In the genomic region with DNA sequence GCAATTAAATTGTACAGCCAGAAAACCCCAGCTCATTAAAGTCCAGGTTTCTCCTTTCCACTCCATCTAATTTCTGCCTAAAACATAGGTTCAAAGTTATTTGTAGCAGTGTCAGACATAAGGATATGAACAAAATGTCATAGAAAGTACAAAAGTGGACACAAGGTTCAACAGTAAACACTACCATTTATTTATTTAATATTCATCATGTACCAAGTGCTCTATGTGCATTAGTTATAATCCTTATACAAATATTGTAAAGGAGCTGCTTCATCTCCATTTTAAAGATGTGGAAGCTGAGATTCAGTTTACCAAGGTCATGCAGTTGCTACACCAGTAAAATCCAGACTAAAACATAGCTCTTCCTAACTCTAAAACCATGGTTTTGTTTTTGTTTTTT, we compare ENCODE assay signal across 21 cellular contexts. TPM values are rescaled to one million over a fixed set of nuclear protein-coding genes. Genes with fewer than 3 reads are reported as not detected.
A peak's percentile ranks its signal among the peaks of the same experiment; 100 is the strongest.
DNase-seq lines count a peak whose midpoint lies in the region; ATAC-seq and TF ChIP-seq lines count a peak whose summit lies in the region.
"Had no signal": no experiment of that assay in that cellular context is flagged by ENCODE, and none has a peak within 500 bp of the region (broad histone marks: within the 10 kb centered on the region; RNA-seq: fewer than 3 reads in every experiment).

No MANE protein-coding gene starts in this region.

- intact Hi-C loops in CD8-positive, alpha-beta T cell (cut with DNase I, micrococcal nuclease), result no loop called here
- intact Hi-C loops in PC-3 (cut with micrococcal nuclease) (no loop called here), left cardiac atrium (cut with DNase I) (no loop called here)

- no peaks in the 10 kb centered on the region for H4K20me1 ChIP-seq in PC-3 (ENCODE audit: low read length)

- no peaks in the 10 kb centered on the region for H3K36me3 ChIP-seq in CD8-positive, alpha-beta T cell (ENCODE audit: insufficient read depth, low read length)
- H3K36me3 ChIP-seq in PC-3 (ENCODE audit: low read depth, low read length), result no peaks in the 10 kb centered on the region
- H3K36me3 ChIP-seq: HAP-1 had no signal

- CTCF ChIA-PET in CD8-positive, alpha-beta T cell (lab: Charles Lee), result no interaction called here
- CTCF ChIA-PET in PC-3 (lab: Charles Lee), result interaction anchor here (0.5 kb wide), 1 partner anchor 74 kb away, joined by 4 read pairs; no protein-coding TSS in a partner anchor

- no peak overlapping the region for H3K9ac ChIP-seq in PC-3 (ENCODE audit: low read length)

- H3K9me3 ChIP-seq in CD8-positive, alpha-beta T cell (ENCODE audit: low read length), result no peaks in the 10 kb centered on the region
- no peaks in the 10 kb centered on the region for H3K9me3 ChIP-seq in PC-3 (ENCODE audit: low read length)
- H3K9me3 ChIP-seq: HAP-1 had no signal

- H3F3A ChIP-seq in PC-3 (ENCODE audit: low read length, unreplicated experiment), result peaks cover 6% of the 10 kb centered on the region

- H3K9me3 Mint-ChIP-seq in activated T-cell treated with anti-CD3 and anti-CD28 coated beads, Interleukin-2, amount 50 U/mL, for 24 hours, result peaks cover 6% of the 10 kb centered on the region
- H3K9me3 Mint-ChIP-seq in CD8-positive, alpha-beta T cell, result no peaks in the 10 kb centered on the region

- DNase-seq in activated T-cell treated with anti-CD3 and anti-CD28 coated beads, Interleukin-2, amount 50 U/mL, for 24 hours, result no peak
- DNase-seq in activated T-cell treated with anti-CD3 and anti-CD28 coated beads for 4 hours (no peak), PC-3 (peak; percentile 66), left cardiac atrium (no peak), NCI-H1417 (lab: John Stamatoyannopoulos, UW) (no peak), DMS153 (lab: John Stamatoyannopoulos, UW) (no peak)
- no peak for DNase-seq in CD8-positive, alpha-beta T cell
- DNase-seq: AML-193, GDM1, Kasumi-1, NCI-H1105, NCI-H1694 treated with DMSO at 0.1 percent for 48 hours, NCI-H345, NCI-H526 treated with DMSO at 0.1 percent for 48 hours, RPMI8226, SIG-M5 had no signal

- peak overlapping the region; percentile 1 for H3K4me3 Mint-ChIP-seq in activated T-cell treated with anti-CD3 and anti-CD28 coated beads, Interleukin-2, amount 50 U/mL, for 24 hours
- no peak overlapping the region for H3K4me3 Mint-ChIP-seq in CD8-positive, alpha-beta T cell

- peaks cover 58% of the 10 kb centered on the region for H3K79me2 ChIP-seq in PC-3 (ENCODE audit: low read length)

- H3K27me3 Mint-ChIP-seq in activated T-cell treated with anti-CD3 and anti-CD28 coated beads, Interleukin-2, amount 50 U/mL, for 24 hours, result no peaks in the 10 kb centered on the region
- peaks cover 4% of the 10 kb centered on the region for H3K27me3 Mint-ChIP-seq in CD8-positive, alpha-beta T cell (ENCODE audit: low read depth)
- H3K27me3 Mint-ChIP-seq: IgD-negative memory B cell had no signal

- peaks cover 81% of the 10 kb centered on the region for H3K4me1 Mint-ChIP-seq in activated T-cell treated with anti-CD3 and anti-CD28 coated beads, Interleukin-2, amount 50 U/mL, for 24 hours (ENCODE audit: low read depth)
- peaks cover 35% of the 10 kb centered on the region for H3K4me1 Mint-ChIP-seq in CD8-positive, alpha-beta T cell (ENCODE audit: low read depth)

- H3K27me3 ChIP-seq in CD8-positive, alpha-beta T cell (ENCODE audit: insufficient read depth, low read length), result no peaks in the 10 kb centered on the region
- H3K27me3 ChIP-seq in PC-3 (ENCODE audit: low read length), result no peaks in the 10 kb centered on the region

- H3K4me3 ChIP-seq in CD8-positive, alpha-beta T cell (ENCODE audit: low read depth, low read length), result no peak overlapping the region
- no peak overlapping the region for H3K4me3 ChIP-seq in PC-3 (ENCODE audit: low read length)
- H3K4me3 ChIP-seq: GM12878, HAP-1 had no signal

- BruUV-seq in PC-3 (replicated peaks; lab: Mats Ljungman, UMichigan), result no TSS peak

- 0 out of 2 replicates have a peak overlapping the region, but pooled peaks have one; percentile 1 for H3K4me2 ChIP-seq in PC-3 (ENCODE audit: low read length)

- no peak for TF ChIP-seq CTCF in CD8-positive, alpha-beta T cell (IDR thresholded peaks at IDR 0.05)
- TF ChIP-seq CTCF in PC-3 (conservative IDR thresholded peaks at IDR 0.05; ENCODE audit: low read depth, low read length), result no peak

- no peaks in the 10 kb centered on the region for H3K9me2 ChIP-seq in PC-3 (replicated peaks; ENCODE audit: low read length)

- peaks cover 7% of the 10 kb centered on the region for H3K36me3 Mint-ChIP-seq in activated T-cell treated with anti-CD3 and anti-CD28 coated beads, Interleukin-2, amount 50 U/mL, for 24 hours (ENCODE audit: low read depth)
- H3K36me3 Mint-ChIP-seq in CD8-positive, alpha-beta T cell, result no peaks in the 10 kb centered on the region
- H3K36me3 Mint-ChIP-seq: IgD-negative memory B cell had no signal

- H3K4me1 ChIP-seq in CD8-positive, alpha-beta T cell (ENCODE audit: insufficient read depth, low read length), result peaks cover 17% of the 10 kb centered on the region
- peaks cover 46% of the 10 kb centered on the region for H3K4me1 ChIP-seq in PC-3 (ENCODE audit: insufficient read depth, low read length)
- H3K4me1 ChIP-seq: HAP-1 had no signal

- POLR2A ChIA-PET in CD8-positive, alpha-beta T cell (lab: Charles Lee), result no interaction called here
- POLR2A ChIA-PET in PC-3 (lab: Charles Lee; ENCODE audit: unreplicated experiment), result no interaction called here

- no peak overlapping the region for H3K27ac ChIP-seq in CD8-positive, alpha-beta T cell (ENCODE audit: low read depth, low read length)
- no peak overlapping the region for H3K27ac ChIP-seq in PC-3 (ENCODE audit: low read length)
- H3K27ac ChIP-seq: HL-60 had no signal

- H3K27ac Mint-ChIP-seq in activated T-cell treated with anti-CD3 and anti-CD28 coated beads, Interleukin-2, amount 50 U/mL, for 24 hours, result peak overlapping the region; percentile 93
- H3K27ac Mint-ChIP-seq in CD8-positive, alpha-beta T cell, result peak overlapping the region; percentile 9
- H3K27ac Mint-ChIP-seq: IgD-negative memory B cell had no signal

- ATAC-seq in CD8-positive, alpha-beta T cell, result no peak
- peak; percentile 59 for ATAC-seq in PC-3
- ATAC-seq in esophagus mucosa, result peak; percentile 31
- ATAC-seq in left cardiac atrium, result no peak
- ATAC-seq: GM12878 had no signal

- H2AFZ ChIP-seq in PC-3 (ENCODE audit: low read length), result no peak overlapping the region

RNA-seq across cellular contexts. Expression of a gene that starts 52.0 kb away (rescaled TPM):
- 1 to 10 TPM in 1 of 2 experiments, under 1 TPM in 1; 0.31 to 1.6 TPM for total RNA-seq in CD8-positive, alpha-beta T cell
- total RNA-seq in PC-3 (2014; rRNA removed) (166 and 202 TPM in 2 replicates), esophagus mucosa (25.2 TPM), left cardiac atrium (1 to 10 TPM; 1.5 to 2.7 TPM)

Comparison
In these comparisons a context has a peak if more than half of its experiments do, and no peak if none do; other contexts are left out.
1. ATAC-seq: peak in PC-3 (single experiment) and esophagus mucosa (single experiment); none in CD8-positive, alpha-beta T cell (single experiment) and left cardiac atrium (0 of 2).